Comparison of ENCODE assay signal across 10 cellular contexts in genomic region chr12:89927226-89927698, GRCh38.
DNase-seq lines count a peak whose midpoint lies in the region; ATAC-seq lines count a peak whose summit lies in the region.
"Had no signal": no experiment of that assay in that cellular context is flagged by ENCODE, and none has a peak within 500 bp of the region (broad histone marks: within the 10 kb centered on the region; RNA-seq: fewer than 3 reads in every experiment).

No MANE protein-coding gene starts in this region.

- ATAC-seq in GM19372 (IDR thresholded peaks at IDR 0.05; ENCODE audit: low read depth, unreplicated experiment), result peak; percentile 97
- ATAC-seq in HG03097 (IDR thresholded peaks at IDR 0.05; ENCODE audit: low FRiP score, unreplicated experiment), result peak; percentile 99
- peak in 2 of 4 experiments; percentile 55 to 57 for ATAC-seq in T-cell (replicated peaks in 1 of 4)
- ATAC-seq: Panc1 had no signal

- H3K36me3 ChIP-seq in CD4-positive, alpha-beta memory T cell (ENCODE audit: insufficient read depth, low read length), result no peaks in the 10 kb centered on the region

- peak overlapping the region in 6 of 7 donors; percentile 15 to 73 (median 58) for H3K27ac Mint-ChIP-seq in CD4-positive, alpha-beta memory T cell
- peak overlapping the region; percentile 7 to 29 for H3K27ac Mint-ChIP-seq in T-cell

- H3K9me3 Mint-ChIP-seq in CD4-positive, alpha-beta memory T cell, result no peaks in the 10 kb centered on the region
- no peaks in the 10 kb centered on the region for H3K9me3 Mint-ChIP-seq in T-cell

- intact Hi-C loops in CD4-positive, alpha-beta memory T cell (cut with micrococcal nuclease), result no loop called here

- DNase-seq in CD4-positive, alpha-beta memory T cell, result peak in 2 of 5 donors; percentile 11 to 32
- DNase-seq in T-cell (no peak), NCI-H524 treated with DMSO at 0.1 percent for 48 hours (lab: John Stamatoyannopoulos, UW) (no peak), G401 (ENCODE audit: low spot score) (no peak), NCI-H1105 treated with DMSO at 0.1 percent for 48 hours (lab: John Stamatoyannopoulos, UW) (no peak), C1 segment of cervical spinal cord (lab: John Stamatoyannopoulos, UW) (no peak)
- DNase-seq: kidney had no signal

- peaks cover 8 to 10% (median 9%) of the 10 kb centered on the region in 4 donors for H3K4me1 Mint-ChIP-seq in CD4-positive, alpha-beta memory T cell
- H3K4me1 Mint-ChIP-seq in T-cell, result peaks cover 8 to 13% (median 9%) of the 10 kb centered on the region in 3 donors

- no peaks in the 10 kb centered on the region for H3K9me3 ChIP-seq in CD4-positive, alpha-beta memory T cell (ENCODE audit: control insufficient read depth in 1 of 2, low read length in 2 of 2)

- peaks cover 10% of the 10 kb centered on the region for H3K4me1 ChIP-seq in CD4-positive, alpha-beta memory T cell (ENCODE audit: insufficient read depth, low read length)

- no peaks in the 10 kb centered on the region for H3K36me3 Mint-ChIP-seq in CD4-positive, alpha-beta memory T cell
- no peaks in the 10 kb centered on the region for H3K36me3 Mint-ChIP-seq in T-cell

- no peaks in the 10 kb centered on the region for H3K27me3 Mint-ChIP-seq in CD4-positive, alpha-beta memory T cell
- H3K27me3 Mint-ChIP-seq in T-cell, result no peaks in the 10 kb centered on the region

- POLR2A ChIA-PET in CD4-positive, alpha-beta memory T cell (lab: Charles Lee; ENCODE audit: partially characterized antibody), result interaction anchor here (0.7 to 2.2 kb wide), 6 partner anchors 8 to 218 kb away, joined by 3 to 17 read pairs (median 6); no protein-coding TSS in a partner anchor
- POLR2A ChIA-PET in T-cell (lab: Charles Lee), result interaction anchor here in 1 of 2 donors (0.6 kb wide), 2 partner anchors 21 to 50 kb away, joined by 3 read pairs; no protein-coding TSS in a partner anchor

- H3K27me3 ChIP-seq in CD4-positive, alpha-beta memory T cell (ENCODE audit: insufficient read depth, low read length), result no peaks in the 10 kb centered on the region

- H3K27ac ChIP-seq in CD4-positive, alpha-beta memory T cell (ENCODE audit: low read depth, low read length), result no peak overlapping the region

- in situ Hi-C loops in G401 (cut with HindIII; ENCODE audit: low sequenced_read_pairs), result no loop called here

- peak overlapping the region in 6 of 8 donors; percentile 2 to 69 (median 42) for H3K4me3 Mint-ChIP-seq in CD4-positive, alpha-beta memory T cell
- peak overlapping the region in 1 of 3 donors; percentile 25 for H3K4me3 Mint-ChIP-seq in T-cell

- no peak overlapping the region for H3K4me3 ChIP-seq in CD4-positive, alpha-beta memory T cell (ENCODE audit: low read length in 2 of 2)

- CTCF ChIA-PET in CD4-positive, alpha-beta memory T cell (lab: Charles Lee; ENCODE audit: partially characterized antibody), result no interaction called here
- CTCF ChIA-PET in T-cell (lab: Charles Lee), result interaction anchor here in 1 of 2 donors (1.4 kb wide), 1 partner anchor 9 kb away, joined by 3 read pairs; no protein-coding TSS in a partner anchor
